ENCODE assay signal across 18 cellular contexts in the genomic region with DNA sequence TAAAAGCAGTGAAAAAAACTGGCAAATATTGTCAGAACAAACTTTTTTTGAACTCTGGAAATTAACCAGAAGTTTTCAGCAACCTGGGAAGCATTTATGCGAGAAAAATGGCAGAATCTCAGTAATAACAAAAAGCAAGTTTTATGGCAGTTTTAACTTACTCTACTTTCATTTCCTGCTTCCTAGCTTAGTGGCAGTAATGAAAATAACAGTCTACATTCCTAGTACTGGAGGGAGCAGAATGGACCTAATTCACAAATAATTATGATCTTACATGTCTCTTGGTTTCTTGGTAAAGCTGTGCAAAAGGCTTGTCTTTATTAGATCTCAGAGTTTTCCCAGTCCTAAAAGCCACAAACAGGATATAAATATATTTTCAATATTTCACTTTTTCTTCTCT.
"Had no signal": no experiment of that assay in that cellular context is flagged by ENCODE, and none has a peak within 500 bp of the region (broad histone marks: within the 10 kb centered on the region; RNA-seq: fewer than 3 reads in every experiment).

No MANE protein-coding gene starts in this region.

- H3K27me3 ChIP-seq: foreskin keratinocyte, transverse colon, vagina had no signal

- H3K4me1 ChIP-seq: foreskin keratinocyte, transverse colon, vagina had no signal

- H3K9me3 Mint-ChIP-seq: T-helper 2 cell treated with Interferon-gamma antibody and Interleukin-4, amounts not matched to agents 5 μg/mL and 100 μg/mL, for 36 hours had no signal

- H3K4me3 Mint-ChIP-seq: activated CD4-positive, alpha-beta T cell treated with anti-CD3 and anti-CD28 coated beads for 36 hours; activated naive CD8-positive, alpha-beta T cell treated with anti-CD3 and anti-CD28 coated beads for 36 hours; effector memory CD8-positive, alpha-beta T cell; neural crest cell; stimulated activated naive CD8-positive, alpha-beta T cell treated with anti-CD3 and anti-CD28 coated beads, Interleukin-15, Interleukin-2, amounts not matched to agents 100 ng/mL and 50 ng/mL, for 24 hours; T-helper 2 cell treated with Interferon-gamma antibody and Interleukin-4, amounts not matched to agents 5 μg/mL and 100 μg/mL, for 36 hours; WTC11 had no signal

- H3K9me3 ChIP-seq: transverse colon, vagina had no signal

- ATAC-seq: activated CD4-positive, alpha-beta T cell treated with anti-CD3 and anti-CD28 coated beads for 36 hours; effector memory CD8-positive, alpha-beta T cell; foreskin keratinocyte; left lobe of liver; WTC11 had no signal

- H3K4me1 Mint-ChIP-seq: activated CD4-positive, alpha-beta T cell treated with anti-CD3 and anti-CD28 coated beads for 36 hours; activated naive CD8-positive, alpha-beta T cell treated with anti-CD3 and anti-CD28 coated beads for 36 hours; neural crest cell had no signal

- H3K27ac Mint-ChIP-seq: activated CD4-positive, alpha-beta T cell treated with anti-CD3 and anti-CD28 coated beads for 36 hours; activated naive CD8-positive, alpha-beta T cell treated with anti-CD3 and anti-CD28 coated beads for 36 hours; effector memory CD8-positive, alpha-beta T cell; stimulated activated naive CD8-positive, alpha-beta T cell treated with anti-CD3 and anti-CD28 coated beads, Interleukin-15, Interleukin-2, amounts not matched to agents 100 ng/mL and 50 ng/mL, for 24 hours; T-helper 2 cell treated with Interferon-gamma antibody and Interleukin-4, amounts not matched to agents 5 μg/mL and 100 μg/mL, for 36 hours; WTC11 had no signal

- H3K4me3 ChIP-seq: transverse colon, vagina had no signal

- DNase-seq: activated CD4-positive, alpha-beta T cell treated with anti-CD3 and anti-CD28 coated beads for 36 hours; activated CD4-positive, alpha-beta T cell treated with anti-CD3 and anti-CD28 coated beads, Interleukin-2, amount 50 U/mL, for 48 hours; activated naive CD8-positive, alpha-beta T cell treated with anti-CD3 and anti-CD28 coated beads for 36 hours; amniotic stem cell; dermis blood vessel endothelial cell; effector memory CD8-positive, alpha-beta T cell; foreskin keratinocyte; glutamatergic neuron; mammary epithelial cell; midbrain; transverse colon had no signal

- H3K36me3 Mint-ChIP-seq: activated naive CD8-positive, alpha-beta T cell treated with anti-CD3 and anti-CD28 coated beads for 36 hours had no signal

- H3K27me3 Mint-ChIP-seq: activated CD4-positive, alpha-beta T cell treated with anti-CD3 and anti-CD28 coated beads for 36 hours; activated naive CD8-positive, alpha-beta T cell treated with anti-CD3 and anti-CD28 coated beads for 36 hours; effector memory CD8-positive, alpha-beta T cell; stimulated activated naive CD8-positive, alpha-beta T cell treated with anti-CD3 and anti-CD28 coated beads, Interleukin-15, Interleukin-2, amounts not matched to agents 100 ng/mL and 50 ng/mL, for 24 hours had no signal

- H3K36me3 ChIP-seq: transverse colon, vagina had no signal

- H3K27ac ChIP-seq: epithelial cell of prostate, foreskin keratinocyte, transverse colon, vagina had no signal
